In genomic region chr1:56917356-56917755, GRCh38 we compare ENCODE assay signal across 14 cellular contexts. TPM values are rescaled to one million over a fixed set of nuclear protein-coding genes. Genes with fewer than 3 reads are reported as not detected.
DNase-seq lines count a peak whose midpoint lies in the region; ATAC-seq and TF ChIP-seq lines count a peak whose summit lies in the region.
"Had no signal": no experiment of that assay in that cellular context is flagged by ENCODE, and none has a peak within 500 bp of the region (broad histone marks: within the 10 kb centered on the region; RNA-seq: fewer than 3 reads in every experiment).

No MANE protein-coding gene starts in this region.

- no peaks in the 10 kb centered on the region for H3K9me3 ChIP-seq in neural progenitor cell (ENCODE audit: low read depth)

- H3K9ac ChIP-seq in neural progenitor cell: no peak overlapping the region
- H3K9ac ChIP-seq: BLaER1 treated with 17β-estradiol and CSF1 and Interleukin-3, amounts not matched to agents 10 nM and 100 nM had no signal

- H3K27ac ChIP-seq in neural progenitor cell: no peak overlapping the region
- H3K27ac ChIP-seq: BLaER1 treated with 17β-estradiol and CSF1 and Interleukin-3, amounts not matched to agents 10 nM and 100 nM had no signal

- TF ChIP-seq CTCF in neural progenitor cell (IDR thresholded peaks at IDR 0.05): no peak

- no peaks in the 10 kb centered on the region for H3K36me3 ChIP-seq in neural progenitor cell
- H3K36me3 ChIP-seq: BLaER1 treated with 17β-estradiol and CSF1 and Interleukin-3, amounts not matched to agents 10 nM and 100 nM had no signal

- H3K79me2 ChIP-seq in neural progenitor cell (ENCODE audit: low read depth): no peaks in the 10 kb centered on the region

- no peak overlapping the region for H3K4me3 Mint-ChIP-seq in neural progenitor cell
- H3K4me3 Mint-ChIP-seq: CD4-positive, CD25-positive, alpha-beta regulatory T cell had no signal

- H3K4me1 ChIP-seq in neural progenitor cell: peaks cover 34% of the 10 kb centered on the region

- H2AFZ ChIP-seq in neural progenitor cell (replicated peaks): peak overlapping the region; percentile 57

- peaks cover 9% of the 10 kb centered on the region for H3F3A ChIP-seq in neural progenitor cell (ENCODE audit: low read depth)

- H3K27ac Mint-ChIP-seq in neural progenitor cell: no peak overlapping the region
- H3K27ac Mint-ChIP-seq: CD4-positive, CD25-positive, alpha-beta regulatory T cell had no signal

- ATAC-seq in GM19395 (IDR thresholded peaks at IDR 0.05; ENCODE audit: unreplicated experiment): no peak

- no peak overlapping the region for H3K4me2 ChIP-seq in neural progenitor cell
- H3K4me2 ChIP-seq: BLaER1 treated with 17β-estradiol and CSF1 and Interleukin-3, amounts not matched to agents 10 nM and 100 nM had no signal

- H3K27me3 Mint-ChIP-seq in neural progenitor cell (ENCODE audit: insufficient read depth, low read depth): peaks cover 4% of the 10 kb centered on the region
- H3K27me3 Mint-ChIP-seq: CD4-positive, CD25-positive, alpha-beta regulatory T cell had no signal

- no peak overlapping the region for H3K4me3 ChIP-seq in neural progenitor cell
- H3K4me3 ChIP-seq: BLaER1 treated with 17β-estradiol and CSF1 and Interleukin-3, amounts not matched to agents 10 nM and 100 nM had no signal

- DNase-seq in DMS 273 treated with DMSO at 0.1 percent for 48 hours (lab: John Stamatoyannopoulos, UW): peak; percentile 39
- peak; percentile 53 for DNase-seq in NCI-H2171 treated with DMSO at 0.1 percent for 48 hours (lab: John Stamatoyannopoulos, UW)
- DNase-seq in islet precursor cell: peak; percentile 35
- DNase-seq in neural progenitor cell (ENCODE audit: low spot score): no peak
- DNase-seq in GDM1 (lab: John Stamatoyannopoulos, UW): no peak
- no peak for DNase-seq in medulla oblongata (ENCODE audit: extremely low spot score)
- DNase-seq: ACHN; CD4-positive, CD25-positive, alpha-beta regulatory T cell; DMS79; H7 had no signal

- peaks cover 39% of the 10 kb centered on the region for H3K4me1 Mint-ChIP-seq in neural progenitor cell
- H3K4me1 Mint-ChIP-seq: CD4-positive, CD25-positive, alpha-beta regulatory T cell had no signal

- no peaks in the 10 kb centered on the region for H3K27me3 ChIP-seq in neural progenitor cell
- H3K27me3 ChIP-seq: BLaER1 treated with 17β-estradiol and CSF1 and Interleukin-3, amounts not matched to agents 10 nM and 100 nM had no signal

- H3K9me3 Mint-ChIP-seq in neural progenitor cell: peaks cover 4% of the 10 kb centered on the region
- H3K9me3 Mint-ChIP-seq: CD4-positive, CD25-positive, alpha-beta regulatory T cell had no signal

- H4K20me1 ChIP-seq in neural progenitor cell (ENCODE audit: low read depth): no peaks in the 10 kb centered on the region
- H4K20me1 ChIP-seq: BLaER1 treated with 17β-estradiol and CSF1 and Interleukin-3, amounts not matched to agents 10 nM and 100 nM had no signal

- H3K36me3 Mint-ChIP-seq in neural progenitor cell: no peaks in the 10 kb centered on the region
- H3K36me3 Mint-ChIP-seq: CD4-positive, CD25-positive, alpha-beta regulatory T cell had no signal

RNA-seq across cellular contexts. Expression of gene C8B, which starts 48.5 kb away (rescaled TPM):
- total RNA-seq in neural progenitor cell (ENCODE audit: low replicate concordance): not detected in 2 replicates
- total RNA-seq: A172, H7, HT1080 had no signal

Comparison
In these comparisons a context has a peak if more than half of its experiments do, and no peak if none do; other contexts are left out.
1. DNase-seq: peak in DMS 273 treated with DMSO at 0.1 percent for 48 hours (single experiment), NCI-H2171 treated with DMSO at 0.1 percent for 48 hours (single experiment) and islet precursor cell (single experiment); none in neural progenitor cell (single experiment), GDM1 (single experiment) and medulla oblongata (single experiment).